8 cellular contexts compared by ENCODE assay signal in the genomic region with DNA sequence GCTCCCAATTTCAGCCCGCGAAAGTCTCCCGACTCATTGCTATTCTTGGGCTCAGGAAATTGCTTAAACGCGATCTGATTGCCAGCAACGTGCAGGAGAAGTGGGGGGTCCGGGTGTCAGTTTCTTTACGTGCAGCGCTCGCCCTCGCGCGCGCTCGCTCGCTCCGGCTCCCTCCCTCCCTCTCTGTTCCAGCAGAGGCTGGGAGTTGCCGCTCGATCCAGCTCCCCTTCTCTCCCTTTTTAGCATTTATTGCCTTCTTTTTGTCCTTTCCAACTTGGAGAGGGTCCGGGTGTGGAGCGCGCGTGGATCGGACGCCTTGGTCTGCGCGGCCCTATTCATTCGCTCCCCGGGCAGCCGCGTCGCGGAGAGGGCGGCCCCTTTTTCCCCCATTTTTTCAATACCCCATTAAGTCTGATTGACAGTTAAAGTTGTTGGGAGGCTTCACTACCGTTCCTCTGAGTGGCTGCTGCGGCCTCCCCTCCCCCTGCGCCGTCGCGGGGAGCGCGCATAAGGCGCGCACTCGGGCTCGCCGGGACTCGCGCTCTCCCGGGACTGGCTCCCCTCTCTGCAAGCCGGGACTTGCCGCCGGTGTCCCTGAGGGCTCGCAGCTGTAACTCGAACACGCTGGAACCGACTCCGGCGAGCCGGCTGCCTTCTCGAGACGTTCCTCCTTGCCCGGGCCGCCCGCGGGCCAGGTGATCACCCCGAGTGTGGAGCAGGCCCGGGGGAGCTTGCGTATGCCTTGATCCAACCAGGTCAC. TPM values are rescaled to one million over a fixed set of nuclear protein-coding genes. Genes with fewer than 3 reads are reported as not detected.
A peak's percentile ranks its signal among the peaks of the same experiment; 100 is the strongest.
DNase-seq lines count a peak whose midpoint lies in the region; TF ChIP-seq lines count a peak whose summit lies in the region.

A gene with protein sequence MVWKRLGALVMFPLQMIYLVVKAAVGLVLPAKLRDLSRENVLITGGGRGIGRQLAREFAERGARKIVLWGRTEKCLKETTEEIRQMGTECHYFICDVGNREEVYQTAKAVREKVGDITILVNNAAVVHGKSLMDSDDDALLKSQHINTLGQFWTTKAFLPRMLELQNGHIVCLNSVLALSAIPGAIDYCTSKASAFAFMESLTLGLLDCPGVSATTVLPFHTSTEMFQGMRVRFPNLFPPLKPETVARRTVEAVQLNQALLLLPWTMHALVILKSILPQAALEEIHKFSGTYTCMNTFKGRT (minus strand): TSS at position 310 of the 760 bp plus-strand sequence. CDS start 862 bp downstream, outside the sequence.

- H3K4me1 Mint-ChIP-seq in CD14-positive monocyte: peaks cover 59% of the 10 kb centered on the region
- H3K4me1 Mint-ChIP-seq in activated T-cell treated with anti-CD3 and anti-CD28 coated beads, Interleukin-2, amount 50 U/mL, for 24 hours (ENCODE audit: low read depth): peaks cover 66% of the 10 kb centered on the region

- peaks cover 7 to 17% of the 10 kb centered on the region in 2 donors for H3K36me3 Mint-ChIP-seq in CD14-positive monocyte
- peaks cover 35% of the 10 kb centered on the region for H3K36me3 Mint-ChIP-seq in activated T-cell treated with anti-CD3 and anti-CD28 coated beads, Interleukin-2, amount 50 U/mL, for 24 hours (ENCODE audit: low read depth)

- intact Hi-C loops in CD14-positive monocyte (cut with micrococcal nuclease): loop anchor here (2.0 kb wide), 3 partner anchors 13 to 107 kb away; no protein-coding TSS in a partner anchor

- H3K27ac Mint-ChIP-seq in CD14-positive monocyte: peak within 1 kb of the TSS in 6 of 7 donors; percentile 80 to 89 (median 86)
- peak within 1 kb of the TSS; percentile 96 for H3K27ac Mint-ChIP-seq in activated T-cell treated with anti-CD3 and anti-CD28 coated beads, Interleukin-2, amount 50 U/mL, for 24 hours

- peaks cover 0 to 10% (median 5%) of the 10 kb centered on the region in 7 donors for H3K9me3 Mint-ChIP-seq in CD14-positive monocyte
- no peaks in the 10 kb centered on the region for H3K9me3 Mint-ChIP-seq in activated T-cell treated with anti-CD3 and anti-CD28 coated beads, Interleukin-2, amount 50 U/mL, for 24 hours

- H3K4me3 ChIP-seq in HFF-Myc (replicated peaks; ENCODE audit: low read depth, low read length): peak within 1 kb of the TSS; percentile 54

- DNase-seq in CD14-positive monocyte (ENCODE audit: low spot score): no peak
- no peak for DNase-seq in HFF-Myc (ENCODE audit: extremely low read depth, low read depth)
- DNase-seq in NOMO-1 (lab: John Stamatoyannopoulos, UW; ENCODE audit: unreplicated experiment in 2 of 2): peak; percentile 57 to 65
- DNase-seq in activated T-cell treated with anti-CD3 and anti-CD28 coated beads, Interleukin-2, amount 50 U/mL, for 24 hours: peak; percentile 80
- DNase-seq in epithelial cell of prostate (ENCODE audit: low read depth, low spot score): peak; percentile 90
- peak; percentile 20 for DNase-seq in middle frontal gyrus (ENCODE audit: extremely low spot score, low spot score)
- peak; percentile 37 for DNase-seq in stimulated activated CD8-positive, alpha-beta memory T cell treated with anti-CD3 and anti-CD28 coated beads, Interleukin-7, amount 100 ng/mL, for 24 hours (ENCODE audit: low read depth)
- DNase-seq in COLO829 (ENCODE audit: low spot score): no peak

- peak within 1 kb of the TSS; percentile 96 to 98 for H3K4me3 Mint-ChIP-seq in CD14-positive monocyte
- peak within 1 kb of the TSS; percentile 95 for H3K4me3 Mint-ChIP-seq in activated T-cell treated with anti-CD3 and anti-CD28 coated beads, Interleukin-2, amount 50 U/mL, for 24 hours

- peaks cover 34 to 46% (median 45%) of the 10 kb centered on the region in 3 donors for H3K27me3 Mint-ChIP-seq in CD14-positive monocyte (ENCODE audit: low read depth in 3 of 3)
- no peaks in the 10 kb centered on the region for H3K27me3 Mint-ChIP-seq in activated T-cell treated with anti-CD3 and anti-CD28 coated beads, Interleukin-2, amount 50 U/mL, for 24 hours

- TF ChIP-seq CTCF in CD14-positive monocyte (IDR thresholded peaks at IDR 0.05): no peak
- no peak for TF ChIP-seq CTCF in HFF-Myc (IDR thresholded peaks at IDR 0.05; ENCODE audit: low read depth, low read length, missing control alignments)

- H3K27ac ChIP-seq in epithelial cell of prostate: peak within 1 kb of the TSS; percentile 97

RNA-seq across cellular contexts. Expression of the gene that starts here (rescaled TPM):
- polyA plus RNA-seq in CD14-positive monocyte: under 1 TPM; 0.29 to 0.59 TPM

Comparison
In these comparisons a context has a peak if more than half of its experiments do, and no peak if none do; other contexts are left out.
1. DNase-seq: peak in NOMO-1 (2 of 2), activated T-cell treated with anti-CD3 and anti-CD28 coated beads, Interleukin-2, amount 50 U/mL, for 24 hours (single experiment), epithelial cell of prostate (single experiment), middle frontal gyrus (single experiment) and stimulated activated CD8-positive, alpha-beta memory T cell treated with anti-CD3 and anti-CD28 coated beads, Interleukin-7, amount 100 ng/mL, for 24 hours (single experiment); none in CD14-positive monocyte (single experiment), HFF-Myc (single experiment) and COLO829 (single experiment).